ENCODE assay signal across 34 cellular contexts in the genomic region with DNA sequence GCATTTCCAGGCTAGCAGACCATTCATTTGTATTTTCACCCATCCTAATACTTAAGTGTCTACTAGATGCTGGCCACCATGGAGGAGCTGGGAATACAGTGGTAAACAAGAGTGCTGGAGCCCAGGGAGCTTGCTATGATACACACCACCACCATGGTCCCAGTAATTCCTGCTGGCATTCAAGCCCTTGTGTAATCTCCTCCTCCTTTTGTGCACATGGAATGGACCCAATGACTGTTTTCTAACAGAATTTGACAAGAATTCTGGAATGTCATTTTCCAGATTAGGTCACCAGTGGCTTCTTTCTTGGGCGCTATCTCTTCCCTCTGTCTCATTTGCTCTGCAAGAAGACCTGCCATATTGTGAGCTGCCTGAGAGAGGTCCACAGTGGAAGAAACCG.
"Had no signal": no experiment of that assay in that cellular context is flagged by ENCODE, and none has a peak within 500 bp of the region (broad histone marks: within the 10 kb centered on the region; RNA-seq: fewer than 3 reads in every experiment).

No MANE protein-coding gene starts in this region.

- H3K9ac ChIP-seq: KMS-11 had no signal

- H3K36me3 ChIP-seq: MG63 had no signal

- H3K27ac ChIP-seq: KMS-11 had no signal

- H3K4me3 ChIP-seq: MG63 had no signal

- H3K4me2 ChIP-seq: KMS-11 had no signal

- H3K9me3 ChIP-seq: MG63 had no signal

- DNase-seq: Karpas-422, Kasumi-1, MG63, MM.1S, MV-4-11, NCI-H1048, NCI-H1092, NCI-H1092 treated with DMSO at 0.1 percent for 48 hours, NCI-H1105, NCI-H1105 treated with DMSO at 0.1 percent for 48 hours, NCI-H1417, NCI-H1417 treated with DMSO at 0.1 percent for 48 hours, NCI-H1436, NCI-H1436 treated with DMSO at 0.1 percent for 48 hours, NCI-H146, NCI-H1694, NCI-H1694 treated with DMSO at 0.1 percent for 48 hours, NCI-H187, NCI-H187 treated with DMSO at 0.1 percent for 48 hours, NCI-H1930, NCI-H2029, NCI-H2029 treated with DMSO at 0.1 percent for 48 hours, NCI-H2081, NCI-H2081 treated with DMSO at 0.1 percent for 48 hours, NCI-H2107, NCI-H2171, NCI-H2171 treated with DMSO at 0.1 percent for 48 hours, NCI-H2227 treated with DMSO at 0.1 percent for 48 hours, NCI-H226, NCI-H345, NCI-H446, NCI-H446 treated with DMSO at 0.1 percent for 48 hours, NCI-H510A had no signal

- H3K27me3 ChIP-seq: MG63 had no signal
